Comparison of ENCODE assay signal across 1 cellular context in genomic region chr15:100601628-100602063, GRCh38.
TF ChIP-seq lines count a peak whose summit lies in the region.

No MANE protein-coding gene starts in this region.

TF ChIP-seq in HEK293, 187 proteins besides CTCF, POLR2A, EP300 and RAD21 (continued from another document):
- TF ChIP-seq ZNF501 (tag by site-specific recombination; IDR thresholded peaks at IDR 0.05): 0 out of 2 replicates have a peak, but pooled peaks have one; percentile 77
- peak; percentile 41; the same call in 1 of the 2 replicates for TF ChIP-seq HIC1 (tag by site-specific recombination; IDR thresholded peaks at IDR 0.05)
- TF ChIP-seq ZNF600 (tag by site-specific recombination; IDR thresholded peaks at IDR 0.05): peak; percentile 88; the same call in 1 of the 2 replicates
- TF ChIP-seq ZFP37 (tag by site-specific recombination; IDR thresholded peaks at IDR 0.05): peak; percentile 58; the same call in 1 of the 2 replicates
- peak; percentile 97 for TF ChIP-seq ZBTB17 (tag by site-specific recombination; IDR thresholded peaks at IDR 0.05)
- TF ChIP-seq ZNF843 (tag by site-specific recombination; IDR thresholded peaks at IDR 0.05): no peak
- TF ChIP-seq ZNF324 (tag by site-specific recombination; IDR thresholded peaks at IDR 0.05): 0 out of 2 replicates have a peak, but pooled peaks have one; percentile 63
- peak; percentile 32; the same call in 1 of the 2 replicates for TF ChIP-seq ZNF792 (tag by site-specific recombination; IDR thresholded peaks at IDR 0.05)
- 0 out of 2 replicates have a peak, but pooled peaks have one; percentile 37 for TF ChIP-seq ZBTB48 (tag by site-specific recombination; IDR thresholded peaks at IDR 0.05)
- 0 out of 2 replicates have a peak, but pooled peaks have one; percentile 20 for TF ChIP-seq ZSCAN18 (tag by site-specific recombination; IDR thresholded peaks at IDR 0.05)
- TF ChIP-seq BCL11B (tag by site-specific recombination; IDR thresholded peaks at IDR 0.05; ENCODE audit: low read depth): no peak
- no peak for TF ChIP-seq FEZF1 (tag by site-specific recombination; IDR thresholded peaks at IDR 0.05)
- TF ChIP-seq WT1 (tag by site-specific recombination; IDR thresholded peaks at IDR 0.05): peak; percentile 20
- TF ChIP-seq ZNF362 (tag by site-specific recombination; IDR thresholded peaks at IDR 0.05): no peak
- TF ChIP-seq ZNF335 (tag by site-specific recombination; conservative IDR thresholded peaks at IDR 0.05): peak; percentile 66
- TF ChIP-seq, protein P1, sequence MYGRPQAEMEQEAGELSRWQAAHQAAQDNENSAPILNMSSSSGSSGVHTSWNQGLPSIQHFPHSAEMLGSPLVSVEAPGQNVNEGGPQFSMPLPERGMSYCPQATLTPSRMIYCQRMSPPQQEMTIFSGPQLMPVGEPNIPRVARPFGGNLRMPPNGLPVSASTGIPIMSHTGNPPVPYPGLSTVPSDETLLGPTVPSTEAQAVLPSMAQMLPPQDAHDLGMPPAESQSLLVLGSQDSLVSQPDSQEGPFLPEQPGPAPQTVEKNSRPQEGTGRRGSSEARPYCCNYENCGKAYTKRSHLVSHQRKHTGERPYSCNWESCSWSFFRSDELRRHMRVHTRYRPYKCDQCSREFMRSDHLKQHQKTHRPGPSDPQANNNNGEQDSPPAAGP (tag by site-specific recombination; IDR thresholded peaks at IDR 0.05): 0 out of 2 replicates have a peak, but pooled peaks have one; percentile 23
- TF ChIP-seq, protein P2, sequence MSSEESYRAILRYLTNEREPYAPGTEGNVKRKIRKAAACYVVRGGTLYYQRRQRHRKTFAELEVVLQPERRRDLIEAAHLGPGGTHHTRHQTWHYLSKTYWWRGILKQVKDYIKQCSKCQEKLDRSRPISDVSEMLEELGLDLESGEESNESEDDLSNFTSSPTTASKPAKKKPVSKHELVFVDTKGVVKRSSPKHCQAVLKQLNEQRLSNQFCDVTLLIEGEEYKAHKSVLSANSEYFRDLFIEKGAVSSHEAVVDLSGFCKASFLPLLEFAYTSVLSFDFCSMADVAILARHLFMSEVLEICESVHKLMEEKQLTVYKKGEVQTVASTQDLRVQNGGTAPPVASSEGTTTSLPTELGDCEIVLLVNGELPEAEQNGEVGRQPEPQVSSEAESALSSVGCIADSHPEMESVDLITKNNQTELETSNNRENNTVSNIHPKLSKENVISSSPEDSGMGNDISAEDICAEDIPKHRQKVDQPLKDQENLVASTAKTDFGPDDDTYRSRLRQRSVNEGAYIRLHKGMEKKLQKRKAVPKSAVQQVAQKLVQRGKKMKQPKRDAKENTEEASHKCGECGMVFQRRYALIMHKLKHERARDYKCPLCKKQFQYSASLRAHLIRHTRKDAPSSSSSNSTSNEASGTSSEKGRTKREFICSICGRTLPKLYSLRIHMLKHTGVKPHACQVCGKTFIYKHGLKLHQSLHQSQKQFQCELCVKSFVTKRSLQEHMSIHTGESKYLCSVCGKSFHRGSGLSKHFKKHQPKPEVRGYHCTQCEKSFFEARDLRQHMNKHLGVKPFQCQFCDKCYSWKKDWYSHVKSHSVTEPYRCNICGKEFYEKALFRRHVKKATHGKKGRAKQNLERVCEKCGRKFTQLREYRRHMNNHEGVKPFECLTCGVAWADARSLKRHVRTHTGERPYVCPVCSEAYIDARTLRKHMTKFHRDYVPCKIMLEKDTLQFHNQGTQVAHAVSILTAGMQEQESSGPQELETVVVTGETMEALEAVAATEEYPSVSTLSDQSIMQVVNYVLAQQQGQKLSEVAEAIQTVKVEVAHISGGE (tag by site-specific recombination; conservative IDR thresholded peaks at IDR 0.05; ENCODE audit: low read depth): 0 out of 2 replicates have a peak, but pooled peaks have one; percentile 47
- TF ChIP-seq ZNF404 (tag by site-specific recombination; IDR thresholded peaks at IDR 0.05): no peak
- TF ChIP-seq RBAK (tag by site-specific recombination; IDR thresholded peaks at IDR 0.05): no peak
